10 cellular contexts compared by ENCODE assay signal in genomic region chr19:53463263-53463662, GRCh38. TPM values are rescaled to one million over a fixed set of nuclear protein-coding genes. Genes with fewer than 3 reads are reported as not detected.
DNase-seq lines count a peak whose midpoint lies in the region; ATAC-seq and TF ChIP-seq lines count a peak whose summit lies in the region.
"Had no signal": no experiment of that assay in that cellular context is flagged by ENCODE, and none has a peak within 500 bp of the region (broad histone marks: within the 10 kb centered on the region; RNA-seq: fewer than 3 reads in every experiment).

No MANE protein-coding gene starts in this region.

- intact Hi-C loops in CD8-positive, alpha-beta T cell (cut with DNase I, micrococcal nuclease), result loop anchor here in 1 of 2 experiments (10.0 kb wide), 1 partner anchor 498 kb away; the partner anchor contains the start of gene ZNF816

- H3K9me3 Mint-ChIP-seq in brain, result peaks cover 4 to 12% (median 7%) of the 10 kb centered on the region in 5 experiments
- peaks cover 34% of the 10 kb centered on the region for H3K9me3 Mint-ChIP-seq in CD8-positive, alpha-beta T cell

- peaks cover 28% of the 10 kb centered on the region for H3K4me1 Mint-ChIP-seq in brain
- H3K4me1 Mint-ChIP-seq in CD8-positive, alpha-beta T cell (ENCODE audit: low read depth), result peaks cover 12% of the 10 kb centered on the region

- no peaks in the 10 kb centered on the region for H3K36me3 ChIP-seq in CD8-positive, alpha-beta T cell (ENCODE audit: insufficient read depth, low read length)

- TF ChIP-seq CTCF in brain (conservative IDR thresholded peaks at IDR 0.05), result no peak
- TF ChIP-seq CTCF in CD8-positive, alpha-beta T cell (IDR thresholded peaks at IDR 0.05), result no peak

- peak; percentile 12 for DNase-seq in NCI-H82 (lab: John Stamatoyannopoulos, UW)
- DNase-seq in NCI-H82 treated with DMSO at 0.1 percent for 48 hours (lab: John Stamatoyannopoulos, UW; ENCODE audit: unreplicated experiment), result no peak
- peak; percentile 94 for DNase-seq in iPS-NIHi7 (ENCODE audit: extremely low spot score)
- DNase-seq in substantia nigra (lab: John Stamatoyannopoulos, UW), result peak; percentile 12 to 94 (median 76)
- no peak for DNase-seq in T-helper 2 cell
- no peak for DNase-seq in CD8-positive, alpha-beta T cell
- DNase-seq: activated CD4-positive, alpha-beta T cell treated with anti-CD3 and anti-CD28 coated beads, Interleukin-2, amount 50 U/mL, for 1 hour; NCI-H524 had no signal

- H3K4me3 Mint-ChIP-seq in brain, result peak overlapping the region in 4 of 5 experiments; percentile 61 to 79 (median 75)
- H3K4me3 Mint-ChIP-seq in CD8-positive, alpha-beta T cell, result no peak overlapping the region

- peaks cover 15% of the 10 kb centered on the region for H3K27me3 Mint-ChIP-seq in brain
- peaks cover 21% of the 10 kb centered on the region for H3K27me3 Mint-ChIP-seq in CD8-positive, alpha-beta T cell (ENCODE audit: low read depth)

- peak overlapping the region; percentile 54 for H3K27ac ChIP-seq in substantia nigra (ENCODE audit: low read depth, low read length, poor library complexity, severe bottlenecking)
- no peak overlapping the region for H3K27ac ChIP-seq in CD8-positive, alpha-beta T cell (ENCODE audit: low read depth, low read length)

- peak overlapping the region in 3 of 5 experiments; percentile 54 to 83 (median 79) for H3K27ac Mint-ChIP-seq in brain
- H3K27ac Mint-ChIP-seq in CD8-positive, alpha-beta T cell, result no peak overlapping the region

- H3K4me1 ChIP-seq in CD8-positive, alpha-beta T cell (ENCODE audit: insufficient read depth, low read length), result peaks cover 5% of the 10 kb centered on the region

- ATAC-seq in GM18868 (IDR thresholded peaks at IDR 0.05; ENCODE audit: unreplicated experiment), result no peak
- no peak for ATAC-seq in CD8-positive, alpha-beta T cell

- peaks cover 6% of the 10 kb centered on the region for H3K9me3 ChIP-seq in CD8-positive, alpha-beta T cell (ENCODE audit: low read length)

- POLR2A ChIA-PET in CD8-positive, alpha-beta T cell (lab: Charles Lee), result no interaction called here

- no peak overlapping the region for H3K4me3 ChIP-seq in CD8-positive, alpha-beta T cell (ENCODE audit: low read depth, low read length)

- H3K27me3 ChIP-seq in CD8-positive, alpha-beta T cell (ENCODE audit: insufficient read depth, low read length), result no peaks in the 10 kb centered on the region

- CTCF ChIA-PET in CD8-positive, alpha-beta T cell (lab: Charles Lee), result no interaction called here

- H3K36me3 Mint-ChIP-seq in brain, result peaks cover 9% of the 10 kb centered on the region
- H3K36me3 Mint-ChIP-seq in CD8-positive, alpha-beta T cell, result peaks cover 25% of the 10 kb centered on the region

RNA-seq across cellular contexts. Expression of gene ZNF813, which starts 4.3 kb away (rescaled TPM):
- polyA plus RNA-seq in brain (ENCODE audit: insufficient read depth, low read depth, low replicate concordance), result 0.53 TPM
- 1 to 10 TPM; 3.8 TPM for total RNA-seq in CD8-positive, alpha-beta T cell

RNA-seq across cellular contexts. Expression of gene ZNF761, which starts 31.5 kb away (rescaled TPM):
- 2.8 TPM for polyA plus RNA-seq in brain (ENCODE audit: insufficient read depth, low read depth, low replicate concordance)
- 1 to 10 TPM; 8.4 to 9.2 TPM for total RNA-seq in CD8-positive, alpha-beta T cell

Comparison
In these comparisons a context has a peak if more than half of its experiments do, and no peak if none do; other contexts are left out.
1. DNase-seq: peak in NCI-H82 (single experiment), iPS-NIHi7 (single experiment) and substantia nigra (49 of 49); none in NCI-H82 treated with DMSO at 0.1 percent for 48 hours (single experiment), T-helper 2 cell (0 of 5) and CD8-positive, alpha-beta T cell (0 of 7).